ENCODE assay signal across 10 cellular contexts in the genomic region with DNA sequence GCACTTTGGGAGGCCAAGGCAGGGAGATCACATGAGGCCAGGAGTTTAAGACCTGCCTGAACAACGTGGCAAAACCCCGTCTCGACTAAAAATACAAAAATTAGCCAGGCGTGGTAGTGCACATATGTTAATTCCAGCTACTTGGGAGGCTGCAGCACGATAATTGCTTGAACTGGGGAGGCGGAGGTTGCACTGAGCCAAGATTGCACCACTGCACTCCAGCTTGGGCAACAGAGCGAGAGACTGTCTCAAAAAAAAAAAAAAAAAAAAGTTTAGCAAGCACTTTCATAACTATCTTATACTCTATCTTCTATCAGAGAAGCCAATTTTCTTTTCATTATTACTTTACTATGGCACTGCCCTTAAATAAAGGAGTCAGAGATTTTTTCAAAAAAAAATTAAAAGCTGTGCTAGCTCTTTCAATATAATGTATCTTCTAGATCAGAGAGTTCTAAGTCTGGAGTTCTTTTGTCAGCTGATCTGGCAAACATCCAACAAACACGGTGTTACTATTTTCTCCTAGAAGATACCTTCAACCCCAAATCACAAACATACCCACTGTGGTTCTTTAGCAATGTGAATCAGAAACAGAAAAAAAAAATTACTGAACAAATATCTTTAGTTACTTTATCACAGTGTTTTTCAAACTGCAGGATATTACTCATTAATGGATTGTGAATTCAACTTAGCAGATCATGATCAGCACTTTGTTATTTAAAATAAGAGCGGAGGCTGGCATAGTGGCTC. TPM values are rescaled to one million over a fixed set of nuclear protein-coding genes. Genes with fewer than 3 reads are reported as not detected.
DNase-seq lines count a peak whose midpoint lies in the region; ATAC-seq, FAIRE-seq and TF ChIP-seq lines count a peak whose summit lies in the region.
"Had no signal": no experiment of that assay in that cellular context is flagged by ENCODE, and none has a peak within 500 bp of the region (broad histone marks: within the 10 kb centered on the region; RNA-seq: fewer than 3 reads in every experiment).

No MANE protein-coding gene starts in this region.

- no peaks in the 10 kb centered on the region for H3K9me3 ChIP-seq in K562 (replicated peaks; ENCODE audit: control insufficient read depth, insufficient read depth, low read depth, low read length)
- H3K9me3 ChIP-seq in upper lobe of right lung: no peaks in the 10 kb centered on the region

- no peak for FAIRE-seq in K562 (lab: Jason Lieb, UNC)
- FAIRE-seq: H1 had no signal

- peaks cover 9% of the 10 kb centered on the region; the same call in 1 of the 2 replicates for H4K20me1 ChIP-seq in K562 (replicated peaks; ENCODE audit: control insufficient read depth, insufficient read depth, low read length)

- TF ChIP-seq POLR2A in K562 (conservative IDR thresholded peaks at IDR 0.05): no peak

- H3K27me3 Mint-ChIP-seq in stimulated activated naive CD8-positive, alpha-beta T cell treated with anti-CD3 and anti-CD28 coated beads, Interleukin-15, Interleukin-2, amounts not matched to agents 100 ng/mL and 50 ng/mL, for 24 hours: no peaks in the 10 kb centered on the region

- H3K9me3 Mint-ChIP-seq in stimulated activated naive CD8-positive, alpha-beta T cell treated with anti-CD3 and anti-CD28 coated beads, Interleukin-15, Interleukin-2, amounts not matched to agents 100 ng/mL and 50 ng/mL, for 24 hours: no peaks in the 10 kb centered on the region

- in situ Hi-C loops in K562 (cut with MboI): no loop called here

- H3K4me3 ChIP-seq in K562: peak overlapping the region; percentile 0; the same call in 1 of the 2 replicates
- peak overlapping the region; percentile 4 for H3K4me3 ChIP-seq in upper lobe of right lung

- DNase-seq in stimulated activated naive CD8-positive, alpha-beta T cell treated with anti-CD3 and anti-CD28 coated beads, Interleukin-15, Interleukin-2, amounts not matched to agents 100 U/mL and 50 U/mL, for 24 hours: no peak
- DNase-seq in K562 (ENCODE audit: extremely low read depth in 1 of 4, low spot score in 3 of 4) (peak in 1 of 4 experiments; percentile 39), left kidney (ENCODE audit: low read depth, low spot score) (peak; percentile 63), upper lobe of right lung (peak; percentile 78), NCI-H446 (lab: John Stamatoyannopoulos, UW) (no peak)
- no peak for DNase-seq in activated CD4-positive, alpha-beta T cell treated with anti-CD3 and anti-CD28 coated beads for 48 hours
- DNase-seq: NCI-H1092 had no signal

- WGBS in K562 (ENCODE audit: insufficient coverage, low coverage, missing lambda C conversion rate): 80% methylated on average over 9 of the region's 9 CpGs

- peak overlapping the region; percentile 35; the same call in 1 of the 2 replicates for H3K4me2 ChIP-seq in K562 (ENCODE audit: insufficient read depth, low read length)

- no peak for TF ChIP-seq EP300 in K562 (IDR thresholded peaks at IDR 0.05; ENCODE audit: low read length)

- H3K9ac ChIP-seq in K562 (ENCODE audit: insufficient read depth in 1 of 2, low read depth in 2 of 2, low read length in 2 of 2): 0 out of 4 replicates have a peak overlapping the region, but pooled peaks of 1 of the 2 experiments have one; percentile 13

- intact Hi-C loops in K562 (cut with micrococcal nuclease): loop anchor here (5.0 to 10.0 kb wide), 3 partner anchors 80 to 562 kb away; a partner anchor contains a TSS
- intact Hi-C loops in upper lobe of right lung (cut with DNase I): no loop called here

- no TSS peak for BruUV-seq in K562 (replicated peaks; lab: Mats Ljungman, UMichigan)

- TF ChIP-seq RAD21 in K562 (CRISPR knock-in tag; conservative IDR thresholded peaks at IDR 0.05 in 1 of 2, IDR thresholded peaks at IDR 0.05 in 1 of 2): no peak

- TF ChIP-seq CTCF in K562 (IDR thresholded peaks at IDR 0.05 in 2 of 3, conservative IDR thresholded peaks at IDR 0.05 in 1 of 3; ENCODE audit: insufficient read depth in 2 of 3, low read depth in 1 of 3, low read length in 3 of 3) (no peak), upper lobe of right lung (IDR thresholded peaks at IDR 0.05) (no peak)

- no peak overlapping the region for H2AFZ ChIP-seq in K562 (ENCODE audit: low read depth, low read length)

- H3K4me1 ChIP-seq in K562 (replicated peaks in 1 of 2; ENCODE audit: control insufficient read depth in 2 of 2, insufficient read depth in 2 of 2, low read length in 2 of 2) (peaks cover 0 to 6% of the 10 kb centered on the region in 2 experiments; a peak in 4 of 5 replicates), upper lobe of right lung (peaks cover 37% of the 10 kb centered on the region)

- H3K4me3 Mint-ChIP-seq in stimulated activated naive CD8-positive, alpha-beta T cell treated with anti-CD3 and anti-CD28 coated beads, Interleukin-15, Interleukin-2, amounts not matched to agents 100 ng/mL and 50 ng/mL, for 24 hours: peak overlapping the region; percentile 77

- peaks cover 49% of the 10 kb centered on the region for H3K4me1 Mint-ChIP-seq in stimulated activated naive CD8-positive, alpha-beta T cell treated with anti-CD3 and anti-CD28 coated beads, Interleukin-15, Interleukin-2, amounts not matched to agents 100 ng/mL and 50 ng/mL, for 24 hours (ENCODE audit: low read depth)

- H3K9me1 ChIP-seq in K562 (ENCODE audit: control insufficient read depth, insufficient read depth, low read length): no peaks in the 10 kb centered on the region

- H3K27me3 ChIP-seq in K562 (ENCODE audit: control insufficient read depth in 2 of 2, insufficient read depth in 2 of 2, low read length in 2 of 2) (no peaks in the 10 kb centered on the region), upper lobe of right lung (no peaks in the 10 kb centered on the region)

- POLR2A ChIA-PET in K562 (lab: Yijun Ruan, JAX): interaction anchor here (1.1 to 2.3 kb wide), 3 partner anchors 9 to 15 kb away, joined by 3 to 16 read pairs (median 4); a partner anchor contains a TSS

- peaks cover 60% of the 10 kb centered on the region for H3K36me3 Mint-ChIP-seq in stimulated activated naive CD8-positive, alpha-beta T cell treated with anti-CD3 and anti-CD28 coated beads, Interleukin-15, Interleukin-2, amounts not matched to agents 100 ng/mL and 50 ng/mL, for 24 hours (ENCODE audit: low read depth)

- H3K27ac Mint-ChIP-seq in stimulated activated naive CD8-positive, alpha-beta T cell treated with anti-CD3 and anti-CD28 coated beads, Interleukin-15, Interleukin-2, amounts not matched to agents 100 ng/mL and 50 ng/mL, for 24 hours: peak overlapping the region; percentile 84

- H3K36me3 ChIP-seq in K562 (ENCODE audit: control insufficient read depth, insufficient read depth, low read length) (peaks cover 59% of the 10 kb centered on the region), upper lobe of right lung (peaks cover 31% of the 10 kb centered on the region)

- H3K27ac ChIP-seq in K562 (ENCODE audit: extremely low read depth, low read depth, low read length) (no peak overlapping the region), upper lobe of right lung (no peak overlapping the region)

- H3K79me2 ChIP-seq in K562 (ENCODE audit: control insufficient read depth, insufficient read depth, low read length): peaks cover 57% of the 10 kb centered on the region

- ATAC-seq in stimulated activated naive CD8-positive, alpha-beta T cell treated with anti-CD3 and anti-CD28 coated beads, Interleukin-15, Interleukin-2, amounts not matched to agents 100 U/mL and 50 U/mL, for 24 hours: no peak
- ATAC-seq in K562: no peak
- no peak for ATAC-seq in upper lobe of right lung
- ATAC-seq in HG02981 (IDR thresholded peaks at IDR 0.05; ENCODE audit: unreplicated experiment): no peak

- CTCF ChIA-PET in K562 (lab: Yijun Ruan, JAX; ENCODE audit: low intra/inter-chr PET ratio): no interaction called here

RNA-seq across cellular contexts. Expression of a gene that starts 3.0 kb away (rescaled TPM):
- 24.6 and 62.7 TPM in 2 replicates for total RNA-seq in K562 (2011; cell fraction: chromatin; rRNA removed; ENCODE audit: low replicate concordance)
- 10.2 and 12.2 TPM in 2 replicates for total RNA-seq in K562 (2011; cell fraction: nucleolus; rRNA removed)
- 20.5 and 33.6 TPM in 2 replicates for total RNA-seq in K562 (2011; cell fraction: nucleoplasm; rRNA removed)
- total RNA-seq in K562 (2014; rRNA removed): 19.8 and 25.6 TPM in 2 replicates
- total RNA-seq in K562 (2014; rRNA removed; fragmentation: Illumina TruSeq; extraction: Trizol): 48.4 and 52.8 TPM in 2 replicates
- total RNA-seq in K562 (2015; rRNA removed; fragmentation: Illumina TruSeq; extraction: Trizol): 35.6 and 40.3 TPM in 2 replicates
- 45.5 and 52.1 TPM in 2 replicates for total RNA-seq in K562 (2021)
- polyA plus RNA-seq in K562 (2011; rRNA removed): 48.1 and 50.8 TPM in 2 replicates
- 7.2 and 16.9 TPM in 2 replicates for polyA plus RNA-seq in K562 (2011; cell fraction: cytosol; rRNA removed)
- 13.6 and 18.5 TPM in 2 replicates for polyA plus RNA-seq in K562 (2011; cell fraction: nucleus; rRNA removed)
- polyA plus RNA-seq in K562 (2012): 15.7 and 17.7 TPM in 2 replicates
- 33.8 and 40.9 TPM in 2 replicates for polyA plus RNA-seq in K562 (2014; fragmentation: Illumina TruSeq; extraction: Trizol)
- 1 to 10 TPM; 3.4 to 5.2 TPM for polyA plus RNA-seq in K562 (2014; fragmentation: Nextera tagmentation; extraction: Ambion mirVana)
- 20.5 and 24.6 TPM in 2 replicates for polyA plus RNA-seq in K562 (2014; rRNA removed)
- polyA minus RNA-seq in K562 (2011; rRNA and poly(A)+ RNA removed): 130 and 160 TPM in 2 replicates
- polyA minus RNA-seq in K562 (2011; cell fraction: cytosol; rRNA and poly(A)+ RNA removed): 30.0 and 37.1 TPM in 2 replicates
- 15.2 and 27.8 TPM in 2 replicates for polyA minus RNA-seq in K562 (2011; cell fraction: nucleus; rRNA and poly(A)+ RNA removed)
- 31.5 TPM for total RNA-seq in upper lobe of right lung

RNA-seq across cellular contexts. Expression of a gene that starts 15.5 kb away (rescaled TPM):
- total RNA-seq in K562 (2011; cell fraction: chromatin; rRNA removed; ENCODE audit: low replicate concordance): 30.0 and 80.0 TPM in 2 replicates
- total RNA-seq in K562 (2011; cell fraction: nucleolus; rRNA removed): 14.7 and 21.7 TPM in 2 replicates
- 29.6 and 45.3 TPM in 2 replicates for total RNA-seq in K562 (2011; cell fraction: nucleoplasm; rRNA removed)
- total RNA-seq in K562 (2014; rRNA removed): 22.0 and 31.8 TPM in 2 replicates
- total RNA-seq in K562 (2014; rRNA removed; fragmentation: Illumina TruSeq; extraction: Trizol): 49.3 and 58.4 TPM in 2 replicates
- total RNA-seq in K562 (2015; rRNA removed; fragmentation: Illumina TruSeq; extraction: Trizol): 48.6 and 53.4 TPM in 2 replicates
- total RNA-seq in K562 (2021): 39.3 and 39.4 TPM in 2 replicates
- polyA plus RNA-seq in K562 (2011; rRNA removed): 55.3 and 62.9 TPM in 2 replicates
- 14.4 and 26.4 TPM in 2 replicates for polyA plus RNA-seq in K562 (2011; cell fraction: cytosol; rRNA removed)
- 42.9 and 58.3 TPM in 2 replicates for polyA plus RNA-seq in K562 (2011; cell fraction: nucleus; rRNA removed)
- polyA plus RNA-seq in K562 (2012): 16.6 and 18.0 TPM in 2 replicates
- 43.6 and 59.4 TPM in 2 replicates for polyA plus RNA-seq in K562 (2014; fragmentation: Illumina TruSeq; extraction: Trizol)
- 10 to 100 TPM; 27.9 to 39.2 TPM for polyA plus RNA-seq in K562 (2014; fragmentation: Nextera tagmentation; extraction: Ambion mirVana)
- polyA plus RNA-seq in K562 (2014; rRNA removed): 25.0 and 28.5 TPM in 2 replicates
- polyA minus RNA-seq in K562 (2011; rRNA and poly(A)+ RNA removed): 98.9 and 99.4 TPM in 2 replicates
- polyA minus RNA-seq in K562 (2011; cell fraction: cytosol; rRNA and poly(A)+ RNA removed): 23.1 and 37.2 TPM in 2 replicates
- polyA minus RNA-seq in K562 (2011; cell fraction: nucleus; rRNA and poly(A)+ RNA removed): 39.9 and 67.8 TPM in 2 replicates
- total RNA-seq in upper lobe of right lung: 28.2 TPM

Comparison
In these comparisons a context has a peak if more than half of its experiments do, and no peak if none do; other contexts are left out.
1. DNase-seq: peak in left kidney (single experiment) and upper lobe of right lung (single experiment); none in stimulated activated naive CD8-positive, alpha-beta T cell treated with anti-CD3 and anti-CD28 coated beads, Interleukin-15, Interleukin-2, amounts not matched to agents 100 U/mL and 50 U/mL, for 24 hours (single experiment), activated CD4-positive, alpha-beta T cell treated with anti-CD3 and anti-CD28 coated beads for 48 hours (single experiment) and NCI-H446 (0 of 2).